Comparison of ENCODE assay signal across 8 cellular contexts in the genomic region with DNA sequence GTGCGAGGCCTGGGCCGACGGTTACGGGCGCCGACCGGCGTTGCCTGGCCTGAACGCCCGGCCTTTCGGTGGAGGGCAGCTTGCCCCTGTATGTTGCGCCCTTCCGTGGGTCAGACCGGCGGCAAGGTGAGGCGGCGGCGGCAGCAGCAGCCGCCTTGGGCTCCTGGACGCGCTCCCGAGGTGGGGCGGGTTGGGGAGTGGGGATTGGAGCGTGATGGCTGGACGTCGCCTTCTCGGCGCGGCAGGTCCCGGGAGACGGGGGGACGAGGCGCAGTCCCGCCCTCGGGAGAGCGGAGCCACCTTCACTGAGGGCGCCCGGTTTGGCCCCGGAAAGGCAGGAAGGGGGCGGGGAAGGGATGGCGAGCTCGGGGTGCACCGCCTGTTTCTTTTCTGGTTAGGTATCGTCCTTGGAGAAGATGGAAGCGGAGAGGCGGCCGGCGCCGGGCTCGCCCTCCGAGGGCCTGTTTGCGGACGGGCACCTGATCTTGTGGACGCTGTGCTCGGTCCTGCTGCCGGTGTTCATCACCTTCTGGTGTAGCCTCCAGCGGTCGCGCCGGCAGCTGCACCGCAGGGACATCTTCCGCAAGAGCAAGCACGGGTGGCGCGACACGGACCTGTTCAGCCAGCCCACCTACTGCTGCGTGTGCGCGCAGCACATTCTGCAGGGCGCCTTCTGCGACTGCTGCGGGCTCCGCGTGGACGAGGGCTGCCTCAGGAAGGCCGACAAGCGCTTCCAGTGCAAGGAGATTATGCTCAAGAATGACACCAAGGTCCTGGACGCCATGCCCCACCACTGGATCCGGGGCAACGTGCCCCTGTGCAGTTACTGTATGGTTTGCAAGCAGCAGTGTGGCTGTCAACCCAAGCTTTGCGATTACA. TPM values are rescaled to one million over a fixed set of nuclear protein-coding genes. Genes with fewer than 3 reads are reported as not detected.
DNase-seq lines count a peak whose midpoint lies in the region; ATAC-seq, FAIRE-seq and TF ChIP-seq lines count a peak whose summit lies in the region.

No MANE protein-coding gene starts in this region.

- intact Hi-C loops in dendritic cell treated with granulocyte-macrophage colony-stimulating factor and Interleukin-4, amounts not matched to agents 40 ng/mL and 50 ng/mL, for 4 days (cut with micrococcal nuclease): loop anchor here (5.0 kb wide), 1 partner anchor 78 kb away; a partner anchor contains a TSS

- FAIRE-seq in GM12892 (lab: Jason Lieb, UNC): peak; percentile 79
- FAIRE-seq in frontal cortex (lab: Jason Lieb, UNC): no peak

- ATAC-seq in HG02678 (IDR thresholded peaks at IDR 0.05; ENCODE audit: unreplicated experiment): peak; percentile 31

- peaks cover 44% of the 10 kb centered on the region for H3K36me3 Mint-ChIP-seq in activated CD4-positive, alpha-beta T cell treated with anti-CD3 and anti-CD28 coated beads, Interleukin-2, amount 10 ng/mL, durations not matched to agents 7 days and 5 days (ENCODE audit: low read depth)
- H3K36me3 Mint-ChIP-seq in dendritic cell treated with granulocyte-macrophage colony-stimulating factor and Interleukin-4, amounts not matched to agents 40 ng/mL and 50 ng/mL, for 4 days (ENCODE audit: low read depth): peaks cover 13% of the 10 kb centered on the region

- H3K4me3 Mint-ChIP-seq in activated CD4-positive, alpha-beta T cell treated with anti-CD3 and anti-CD28 coated beads, Interleukin-2, amount 10 ng/mL, durations not matched to agents 7 days and 5 days: peak overlapping the region; percentile 90
- H3K4me3 Mint-ChIP-seq in dendritic cell treated with granulocyte-macrophage colony-stimulating factor and Interleukin-4, amounts not matched to agents 40 ng/mL and 50 ng/mL, for 4 days: peak overlapping the region; percentile 79

- DNase-seq in GM12892 (ENCODE audit: insufficient read length): peak; percentile 36
- DNase-seq in NCI-H2081 treated with DMSO at 0.1 percent for 48 hours (lab: John Stamatoyannopoulos, UW): peak; percentile 31
- peak; percentile 75 for DNase-seq in activated CD4-positive, alpha-beta T cell treated with anti-CD3 and anti-CD28 coated beads, Interleukin-2, amount 10 ng/mL, durations not matched to agents 7 days and 5 days
- DNase-seq in medulla oblongata (ENCODE audit: extremely low spot score): peak; percentile 18
- DNase-seq in stimulated activated CD8-positive, alpha-beta memory T cell treated with anti-CD3 and anti-CD28 coated beads, Interleukin-12 subunit alpha, Interleukin-12 subunit beta, amount 100 ng/mL, for 4 hours (ENCODE audit: low read depth): peak; percentile 51
- no peak for DNase-seq in frontal cortex (ENCODE audit: low spot score in 2 of 2)

- H3K9me3 Mint-ChIP-seq in activated CD4-positive, alpha-beta T cell treated with anti-CD3 and anti-CD28 coated beads, Interleukin-2, amount 10 ng/mL, durations not matched to agents 7 days and 5 days: no peaks in the 10 kb centered on the region
- no peaks in the 10 kb centered on the region for H3K9me3 Mint-ChIP-seq in dendritic cell treated with granulocyte-macrophage colony-stimulating factor and Interleukin-4, amounts not matched to agents 40 ng/mL and 50 ng/mL, for 4 days

- POLR2A ChIA-PET in activated CD4-positive, alpha-beta T cell treated with anti-CD3 and anti-CD28 coated beads, Interleukin-2, amount 10 ng/mL, durations not matched to agents 7 days and 5 days (lab: Charles Lee): no interaction called here

- CTCF ChIA-PET in activated CD4-positive, alpha-beta T cell treated with anti-CD3 and anti-CD28 coated beads, Interleukin-2, amount 10 ng/mL, durations not matched to agents 7 days and 5 days (lab: Charles Lee): interaction anchor here (0.6 to 4.6 kb wide), 8 partner anchors 10 to 75 kb away, joined by 3 to 18 read pairs (median 6); no protein-coding TSS in a partner anchor

- peak; percentile 8; the same call in 1 of the 2 replicates for TF ChIP-seq POLR2A in GM12892 (IDR thresholded peaks at IDR 0.05; ENCODE audit: low read depth, low read length)

- peaks cover 65% of the 10 kb centered on the region for H3K4me1 Mint-ChIP-seq in activated CD4-positive, alpha-beta T cell treated with anti-CD3 and anti-CD28 coated beads, Interleukin-2, amount 10 ng/mL, durations not matched to agents 7 days and 5 days
- peaks cover 48% of the 10 kb centered on the region for H3K4me1 Mint-ChIP-seq in dendritic cell treated with granulocyte-macrophage colony-stimulating factor and Interleukin-4, amounts not matched to agents 40 ng/mL and 50 ng/mL, for 4 days (ENCODE audit: low read depth)

- peak overlapping the region; percentile 93 for H3K27ac Mint-ChIP-seq in activated CD4-positive, alpha-beta T cell treated with anti-CD3 and anti-CD28 coated beads, Interleukin-2, amount 10 ng/mL, durations not matched to agents 7 days and 5 days
- H3K27ac Mint-ChIP-seq in dendritic cell treated with granulocyte-macrophage colony-stimulating factor and Interleukin-4, amounts not matched to agents 40 ng/mL and 50 ng/mL, for 4 days: peak overlapping the region; percentile 74

- H3K27me3 Mint-ChIP-seq in activated CD4-positive, alpha-beta T cell treated with anti-CD3 and anti-CD28 coated beads, Interleukin-2, amount 10 ng/mL, durations not matched to agents 7 days and 5 days: no peaks in the 10 kb centered on the region
- peaks cover 10% of the 10 kb centered on the region for H3K27me3 Mint-ChIP-seq in dendritic cell treated with granulocyte-macrophage colony-stimulating factor and Interleukin-4, amounts not matched to agents 40 ng/mL and 50 ng/mL, for 4 days

RNA-seq across cellular contexts. Expression of a gene that starts 0.7 kb away (rescaled TPM):
- polyA plus RNA-seq in GM12892 (2012; ENCODE audit: missing spikeins): 5.4 TPM
- total RNA-seq in activated CD4-positive, alpha-beta T cell treated with anti-CD3 and anti-CD28 coated beads, Interleukin-2, amount 10 ng/mL, durations not matched to agents 7 days and 5 days: 10 to 100 TPM; 24.6 to 25.3 TPM
- 28.5 TPM for total RNA-seq in frontal cortex

RNA-seq across cellular contexts. Expression of a gene that starts 0.9 kb away (rescaled TPM):
- polyA plus RNA-seq in GM12892 (2012; ENCODE audit: missing spikeins): 1.6 TPM
- total RNA-seq in activated CD4-positive, alpha-beta T cell treated with anti-CD3 and anti-CD28 coated beads, Interleukin-2, amount 10 ng/mL, durations not matched to agents 7 days and 5 days: 1 to 10 TPM; 5.1 to 5.2 TPM
- 2.0 TPM for total RNA-seq in frontal cortex

Comparison
In these comparisons a context has a peak if more than half of its experiments do, and no peak if none do; other contexts are left out.
1. DNase-seq: peak in GM12892 (single experiment), NCI-H2081 treated with DMSO at 0.1 percent for 48 hours (single experiment), activated CD4-positive, alpha-beta T cell treated with anti-CD3 and anti-CD28 coated beads, Interleukin-2, amount 10 ng/mL, durations not matched to agents 7 days and 5 days (single experiment), medulla oblongata (single experiment) and stimulated activated CD8-positive, alpha-beta memory T cell treated with anti-CD3 and anti-CD28 coated beads, Interleukin-12 subunit alpha, Interleukin-12 subunit beta, amount 100 ng/mL, for 4 hours (single experiment); none in frontal cortex (0 of 2).